Comparison of ENCODE assay signal across 24 cellular contexts in the genomic region with DNA sequence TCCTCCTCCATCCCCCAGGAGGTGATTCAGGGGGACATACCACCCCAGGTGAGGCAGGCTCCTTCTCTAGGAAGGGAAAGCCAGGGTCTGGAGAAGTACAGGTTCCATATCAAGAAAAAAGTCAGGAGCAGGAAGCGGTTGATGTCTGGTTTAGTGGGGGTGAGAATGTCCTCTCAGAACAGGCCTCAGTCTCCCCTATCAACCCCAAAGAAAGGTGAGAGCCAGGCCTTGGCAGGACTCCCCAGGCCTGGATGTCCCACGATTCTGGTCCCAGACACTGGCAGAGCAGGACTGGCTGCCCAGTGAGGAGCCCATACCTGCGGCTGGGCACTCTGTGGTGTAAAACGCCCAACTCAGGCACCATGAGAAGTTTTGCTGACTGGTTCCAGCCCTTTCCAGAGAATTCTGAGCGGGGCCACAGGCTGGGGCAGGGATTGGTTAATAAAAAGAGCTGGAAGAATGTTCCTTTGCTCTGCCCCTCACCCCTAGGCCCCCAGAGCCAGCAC. TPM values are rescaled to one million over a fixed set of nuclear protein-coding genes. Genes with fewer than 3 reads are reported as not detected.
"Had no signal": no experiment of that assay in that cellular context is flagged by ENCODE, and none has a peak within 500 bp of the region (broad histone marks: within the 10 kb centered on the region; RNA-seq: fewer than 3 reads in every experiment).

No MANE protein-coding gene starts in this region.

- H3K36me3 ChIP-seq: heart left ventricle, lower lobe of right lung, upper lobe of left lung had no signal

- H3K36me3 Mint-ChIP-seq: activated CD8-positive, alpha-beta memory T cell treated with anti-CD3 and anti-CD28 coated beads, Interleukin-2, amount 10 ng/mL, durations not matched to agents 7 days and 5 days; activated naive CD4-positive, alpha-beta T cell treated with anti-CD3 and anti-CD28 coated beads, Interleukin-2, amount 50 U/mL, for 72 hours; naive B cell; stimulated activated naive B cell treated with anti-CD40 and anti-IgM and Interleukin-4, amounts not matched to agents 10 μg/mL and 1 μg/mL and 100 μg/mL, for 72 hours had no signal

- H3K27ac Mint-ChIP-seq: activated CD8-positive, alpha-beta memory T cell treated with anti-CD3 and anti-CD28 coated beads, Interleukin-2, amount 10 ng/mL, durations not matched to agents 7 days and 5 days; effector memory CD8-positive, alpha-beta T cell; immature natural killer cell; naive B cell; stimulated activated naive B cell treated with anti-CD40 and anti-IgM and Interleukin-4, amounts not matched to agents 10 μg/mL and 1 μg/mL and 100 μg/mL, for 72 hours had no signal

- H3K4me3 Mint-ChIP-seq: activated CD8-positive, alpha-beta memory T cell treated with anti-CD3 and anti-CD28 coated beads, Interleukin-2, amount 10 ng/mL, durations not matched to agents 7 days and 5 days; central memory CD8-positive, alpha-beta T cell; effector memory CD8-positive, alpha-beta T cell; immature natural killer cell; naive B cell; stimulated activated naive B cell treated with anti-CD40 and anti-IgM and Interleukin-4, amounts not matched to agents 10 μg/mL and 1 μg/mL and 100 μg/mL, for 72 hours had no signal

- H3K27me3 ChIP-seq: heart left ventricle, upper lobe of left lung had no signal

- H3K27ac ChIP-seq: epithelial cell of prostate, heart left ventricle, lower lobe of right lung, upper lobe of left lung, VCaP had no signal

- DNase-seq: activated CD4-positive, alpha-beta T cell treated with anti-CD3 and anti-CD28 coated beads for 1 hour; activated CD4-positive, alpha-beta T cell treated with anti-CD3 and anti-CD28 coated beads, Interleukin-2, amount 50 U/mL, for 4 hours; activated CD8-positive, alpha-beta memory T cell treated with anti-CD3 and anti-CD28 coated beads, Interleukin-2, amount 10 ng/mL, durations not matched to agents 7 days and 5 days; activated effector memory CD4-positive, alpha-beta T cell treated with anti-CD3 and anti-CD28 coated beads, Interleukin-2, amount 50 U/mL, for 16 hours; activated T-cell treated with anti-CD3 and anti-CD28 coated beads, Interleukin-2, amount 50 U/mL, for 48 hours; cortex of kidney; effector memory CD8-positive, alpha-beta T cell; heart left ventricle; immature natural killer cell; left cardiac atrium; lower lobe of right lung; naive B cell; stimulated activated CD4-positive, alpha-beta T cell treated with anti-CD3 and anti-CD28 coated beads, Interleukin-15, amount 100 ng/mL, for 24 hours; stimulated activated CD4-positive, alpha-beta T cell treated with anti-CD3 and anti-CD28 coated beads, Interleukin-4, amount 100 ng/mL, for 1 hour; stimulated activated naive B cell treated with anti-CD40 and anti-IgM and Interleukin-4, amounts not matched to agents 10 μg/mL and 1 μg/mL and 100 μg/mL, for 72 hours; T-helper 1 cell; T1000 had no signal

- H3K4me1 ChIP-seq: lower lobe of right lung, upper lobe of left lung had no signal

- H3K9me3 Mint-ChIP-seq: central memory CD8-positive, alpha-beta T cell; effector memory CD8-positive, alpha-beta T cell; immature natural killer cell; stimulated activated naive B cell treated with anti-CD40 and anti-IgM and Interleukin-4, amounts not matched to agents 10 μg/mL and 1 μg/mL and 100 μg/mL, for 72 hours had no signal

- H3K4me3 ChIP-seq: heart left ventricle, lower lobe of right lung, upper lobe of left lung had no signal

- ATAC-seq: activated CD8-positive, alpha-beta memory T cell treated with anti-CD3 and anti-CD28 coated beads, Interleukin-2, amount 10 ng/mL, durations not matched to agents 7 days and 5 days; activated naive CD4-positive, alpha-beta T cell treated with anti-CD3 and anti-CD28 coated beads, Interleukin-2, amount 50 U/mL, for 72 hours; effector memory CD8-positive, alpha-beta T cell; heart left ventricle; left cardiac atrium; lower lobe of right lung; SK-N-SH treated with all-trans-retinoic acid at 6 μM for 48 hours; stimulated activated naive B cell treated with anti-CD40 and anti-IgM and Interleukin-4, amounts not matched to agents 10 μg/mL and 1 μg/mL and 100 μg/mL, for 72 hours had no signal

- FAIRE-seq: frontal cortex had no signal

- H3K9me3 ChIP-seq: heart left ventricle, lower lobe of right lung, upper lobe of left lung had no signal

- H3K4me1 Mint-ChIP-seq: central memory CD8-positive, alpha-beta T cell; immature natural killer cell; naive B cell; stimulated activated naive B cell treated with anti-CD40 and anti-IgM and Interleukin-4, amounts not matched to agents 10 μg/mL and 1 μg/mL and 100 μg/mL, for 72 hours had no signal

RNA-seq across cellular contexts. Expression of a gene that starts 13.3 kb away (rescaled TPM):
- total RNA-seq: activated naive CD4-positive, alpha-beta T cell treated with anti-CD3 and anti-CD28 coated beads, Interleukin-2, amount 50 U/mL, for 72 hours had no signal
